ENCODE assay signal across 8 cellular contexts in the genomic region with DNA sequence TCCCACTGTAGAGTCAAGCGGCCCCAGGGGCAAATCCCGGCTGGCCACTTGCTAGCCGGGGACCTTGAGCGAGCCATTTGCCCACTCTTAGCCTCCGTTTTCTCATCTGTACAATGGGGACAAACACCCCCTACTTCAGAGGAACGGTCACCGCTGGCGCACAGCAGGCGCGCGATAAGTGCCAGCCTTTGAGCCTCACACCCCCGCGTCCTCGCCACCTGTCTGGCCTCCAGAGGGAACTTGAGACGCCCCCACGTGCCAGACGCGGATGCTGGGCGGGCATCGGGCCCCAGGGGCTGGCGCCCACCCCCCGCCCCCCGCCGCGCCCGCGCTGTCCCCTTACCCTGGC.
DNase-seq lines count a peak whose midpoint lies in the region; ATAC-seq, FAIRE-seq and TF ChIP-seq lines count a peak whose summit lies in the region.

No MANE protein-coding gene starts in this region.

- H3K27me3 Mint-ChIP-seq in naive thymus-derived CD8-positive, alpha-beta T cell = peaks cover 0 to 8% (median 0%) of the 10 kb centered on the region in 5 donors

- no peaks in the 10 kb centered on the region for H3K9me3 Mint-ChIP-seq in naive thymus-derived CD8-positive, alpha-beta T cell

- H3K4me1 ChIP-seq in HUES64 (ENCODE audit: insufficient read depth, low read length) (peaks cover 12% of the 10 kb centered on the region; the same call in 1 of the 2 replicates), ascending aorta (peaks cover 0 to 6% of the 10 kb centered on the region in 2 donors)

- intact Hi-C loops in ascending aorta (cut with DNase I) = loop anchor here (5.0 kb wide), 2 partner anchors 71 to 266 kb away; a partner anchor contains a TSS

- DNase-seq in AG10803 (ENCODE audit: low read depth) (no peak), ascending aorta (ENCODE audit: low spot score in 2 of 2) (no peak), GM12892 (ENCODE audit: insufficient read length) (no peak), midbrain (lab: John Stamatoyannopoulos, UW) (no peak)
- no peak for DNase-seq in naive thymus-derived CD8-positive, alpha-beta T cell

- H3K4me3 ChIP-seq in AG10803 (ENCODE audit: low read length) (peak overlapping the region; percentile 49), HUES64 (ENCODE audit: low read length) (peak overlapping the region; percentile 51), ascending aorta (peak overlapping the region; percentile 54 to 60)

- no peaks in the 10 kb centered on the region for H3K36me3 ChIP-seq in HUES64 (ENCODE audit: insufficient read depth, low read length)
- no peaks in the 10 kb centered on the region for H3K36me3 ChIP-seq in ascending aorta

- H3K27ac ChIP-seq in HUES64 (ENCODE audit: low read depth, low read length) = no peak overlapping the region
- no peak overlapping the region for H3K27ac ChIP-seq in ascending aorta

- no peak for TF ChIP-seq CTCF in AG10803 (conservative IDR thresholded peaks at IDR 0.05; ENCODE audit: low read length)
- no peak for TF ChIP-seq CTCF in ascending aorta (IDR thresholded peaks at IDR 0.05)

- H3K9me3 ChIP-seq in HUES64 (ENCODE audit: insufficient read depth, low read depth, low read length) = no peaks in the 10 kb centered on the region
- no peaks in the 10 kb centered on the region for H3K9me3 ChIP-seq in ascending aorta

- 11% methylated on average over 27 of the region's 27 CpGs for WGBS in HUES64

- peak in 1 of 2 donors; percentile 23 for ATAC-seq in naive thymus-derived CD8-positive, alpha-beta T cell
- ATAC-seq in HG03097 (IDR thresholded peaks at IDR 0.05; ENCODE audit: low FRiP score, unreplicated experiment) = no peak
- no peak for ATAC-seq in GM21717 (IDR thresholded peaks at IDR 0.05; ENCODE audit: unreplicated experiment)

- H3K27me3 ChIP-seq in HUES64 (ENCODE audit: insufficient read depth, low read length) (peaks cover 15% of the 10 kb centered on the region), ascending aorta (no peaks in the 10 kb centered on the region)

- no peak for TF ChIP-seq POLR2A in GM12892 (IDR thresholded peaks at IDR 0.05; ENCODE audit: low read depth, low read length)

- peak overlapping the region in 4 of 10 donors; percentile 35 to 76 (median 60) for H3K27ac Mint-ChIP-seq in naive thymus-derived CD8-positive, alpha-beta T cell

- peaks cover 13 to 38% (median 25%) of the 10 kb centered on the region in 4 donors for H3K4me1 Mint-ChIP-seq in naive thymus-derived CD8-positive, alpha-beta T cell

- no peak for FAIRE-seq in GM12892 (lab: Jason Lieb, UNC)

- POLR2A ChIA-PET in naive thymus-derived CD8-positive, alpha-beta T cell (lab: Charles Lee) = interaction anchor here (1.2 kb wide), 1 partner anchor 46 kb away, joined by 5 read pairs; no protein-coding TSS in a partner anchor

- peak overlapping the region; percentile 57 to 87 (median 74) for H3K4me3 Mint-ChIP-seq in naive thymus-derived CD8-positive, alpha-beta T cell

- H3K9ac ChIP-seq in HUES64 (ENCODE audit: low read depth, low read length) = peak overlapping the region; percentile 35; the same call in 1 of the 2 replicates

- H3K36me3 Mint-ChIP-seq in naive thymus-derived CD8-positive, alpha-beta T cell = no peaks in the 10 kb centered on the region
